Comparison of ENCODE assay signal across 1 cellular context in the genomic region with DNA sequence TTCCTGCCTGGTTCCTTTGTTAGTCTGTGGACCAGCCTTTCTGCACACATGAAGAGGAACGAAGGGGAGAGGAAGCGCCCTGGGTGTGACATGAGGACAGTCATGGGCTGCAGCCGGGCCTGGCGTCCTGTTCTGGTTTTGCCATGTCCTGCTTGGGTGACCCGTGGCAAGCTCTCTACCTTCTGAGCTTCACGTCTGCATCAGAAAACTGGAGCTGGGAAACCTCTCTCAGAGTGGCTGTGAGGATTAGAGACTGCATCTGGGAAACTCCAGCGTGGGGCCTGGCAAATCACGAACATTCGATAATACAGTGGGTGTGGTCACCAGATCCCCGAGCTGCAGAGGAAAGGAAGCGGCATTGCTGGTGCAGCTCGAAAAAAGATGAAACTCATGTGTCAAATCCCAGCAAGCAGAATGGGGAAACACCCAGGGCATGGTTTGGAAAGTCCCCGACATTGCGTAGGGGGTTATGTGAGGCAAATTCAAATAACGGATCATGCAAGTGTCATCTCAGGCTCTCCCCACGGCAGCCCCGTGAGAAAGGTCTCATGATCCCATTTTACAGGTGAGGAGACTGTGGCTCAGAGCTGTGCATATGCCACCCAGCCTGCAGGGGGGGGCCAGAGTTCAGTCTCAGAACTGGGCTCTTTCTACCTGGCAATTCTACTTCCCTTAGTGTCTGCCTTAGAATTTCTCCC.
A peak's percentile ranks its signal among the peaks of the same experiment; 100 is the strongest.
TF ChIP-seq lines count a peak whose summit lies in the region.

No MANE protein-coding gene starts in this region.

TF ChIP-seq in GM12878, 131 proteins besides CTCF, POLR2A, EP300 and RAD21 (continued from another document):
- TF ChIP-seq, protein P1, sequence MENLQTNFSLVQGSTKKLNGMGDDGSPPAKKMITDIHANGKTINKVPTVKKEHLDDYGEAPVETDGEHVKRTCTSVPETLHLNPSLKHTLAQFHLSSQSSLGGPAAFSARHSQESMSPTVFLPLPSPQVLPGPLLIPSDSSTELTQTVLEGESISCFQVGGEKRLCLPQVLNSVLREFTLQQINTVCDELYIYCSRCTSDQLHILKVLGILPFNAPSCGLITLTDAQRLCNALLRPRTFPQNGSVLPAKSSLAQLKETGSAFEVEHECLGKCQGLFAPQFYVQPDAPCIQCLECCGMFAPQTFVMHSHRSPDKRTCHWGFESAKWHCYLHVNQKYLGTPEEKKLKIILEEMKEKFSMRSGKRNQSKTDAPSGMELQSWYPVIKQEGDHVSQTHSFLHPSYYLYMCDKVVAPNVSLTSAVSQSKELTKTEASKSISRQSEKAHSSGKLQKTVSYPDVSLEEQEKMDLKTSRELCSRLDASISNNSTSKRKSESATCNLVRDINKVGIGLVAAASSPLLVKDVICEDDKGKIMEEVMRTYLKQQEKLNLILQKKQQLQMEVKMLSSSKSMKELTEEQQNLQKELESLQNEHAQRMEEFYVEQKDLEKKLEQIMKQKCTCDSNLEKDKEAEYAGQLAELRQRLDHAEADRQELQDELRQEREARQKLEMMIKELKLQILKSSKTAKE (IDR thresholded peaks at IDR 0.05; ENCODE audit: low read depth, poor library complexity, severe bottlenecking) = peak; percentile 23
- peak; percentile 36 to 66; a peak in 2 of 4 replicates for TF ChIP-seq IKZF2 (IDR thresholded peaks at IDR 0.05)
- TF ChIP-seq, protein P2, sequence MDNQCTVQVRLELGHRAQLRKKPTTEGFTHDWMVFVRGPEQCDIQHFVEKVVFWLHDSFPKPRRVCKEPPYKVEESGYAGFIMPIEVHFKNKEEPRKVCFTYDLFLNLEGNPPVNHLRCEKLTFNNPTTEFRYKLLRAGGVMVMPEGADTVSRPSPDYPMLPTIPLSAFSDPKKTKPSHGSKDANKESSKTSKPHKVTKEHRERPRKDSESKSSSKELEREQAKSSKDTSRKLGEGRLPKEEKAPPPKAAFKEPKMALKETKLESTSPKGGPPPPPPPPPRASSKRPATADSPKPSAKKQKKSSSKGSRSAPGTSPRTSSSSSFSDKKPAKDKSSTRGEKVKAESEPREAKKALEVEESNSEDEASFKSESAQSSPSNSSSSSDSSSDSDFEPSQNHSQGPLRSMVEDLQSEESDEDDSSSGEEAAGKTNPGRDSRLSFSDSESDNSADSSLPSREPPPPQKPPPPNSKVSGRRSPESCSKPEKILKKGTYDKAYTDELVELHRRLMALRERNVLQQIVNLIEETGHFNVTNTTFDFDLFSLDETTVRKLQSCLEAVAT (IDR thresholded peaks at IDR 0.05) = peak; percentile 59; the same call in 1 of the 2 replicates
- TF ChIP-seq TCF7 (IDR thresholded peaks at IDR 0.05; ENCODE audit: borderline replicate concordance) = no peak
- TF ChIP-seq JUND (IDR thresholded peaks at IDR 0.05; ENCODE audit: low read depth, low read length) = no peak
- no peak for TF ChIP-seq CEBPB (IDR thresholded peaks at IDR 0.05; ENCODE audit: borderline replicate concordance in 1 of 2, low read depth in 2 of 2, low read length in 2 of 2)
- peak; percentile 41; the same call in 1 of the 2 replicates for TF ChIP-seq MTA2 (IDR thresholded peaks at IDR 0.05; ENCODE audit: low read depth)
- TF ChIP-seq RCOR1 (conservative IDR thresholded peaks at IDR 0.05; ENCODE audit: low read depth, low read length) = no peak
- TF ChIP-seq ZNF217 (IDR thresholded peaks at IDR 0.05) = peak; percentile 95
- TF ChIP-seq SMARCA5 (IDR thresholded peaks at IDR 0.05) = peak; percentile 98
- TF ChIP-seq NR2F1 (conservative IDR thresholded peaks at IDR 0.05) = 0 out of 2 replicates have a peak, but pooled peaks have one; percentile 27
- TF ChIP-seq POLR2AphosphoS5 (IDR thresholded peaks at IDR 0.05; ENCODE audit: low read length) = peak; percentile 50; the same call in 1 of the 2 replicates
- TF ChIP-seq HDGF (IDR thresholded peaks at IDR 0.05) = 0 out of 2 replicates have a peak, but pooled peaks have one; percentile 27
- TF ChIP-seq, protein P3, sequence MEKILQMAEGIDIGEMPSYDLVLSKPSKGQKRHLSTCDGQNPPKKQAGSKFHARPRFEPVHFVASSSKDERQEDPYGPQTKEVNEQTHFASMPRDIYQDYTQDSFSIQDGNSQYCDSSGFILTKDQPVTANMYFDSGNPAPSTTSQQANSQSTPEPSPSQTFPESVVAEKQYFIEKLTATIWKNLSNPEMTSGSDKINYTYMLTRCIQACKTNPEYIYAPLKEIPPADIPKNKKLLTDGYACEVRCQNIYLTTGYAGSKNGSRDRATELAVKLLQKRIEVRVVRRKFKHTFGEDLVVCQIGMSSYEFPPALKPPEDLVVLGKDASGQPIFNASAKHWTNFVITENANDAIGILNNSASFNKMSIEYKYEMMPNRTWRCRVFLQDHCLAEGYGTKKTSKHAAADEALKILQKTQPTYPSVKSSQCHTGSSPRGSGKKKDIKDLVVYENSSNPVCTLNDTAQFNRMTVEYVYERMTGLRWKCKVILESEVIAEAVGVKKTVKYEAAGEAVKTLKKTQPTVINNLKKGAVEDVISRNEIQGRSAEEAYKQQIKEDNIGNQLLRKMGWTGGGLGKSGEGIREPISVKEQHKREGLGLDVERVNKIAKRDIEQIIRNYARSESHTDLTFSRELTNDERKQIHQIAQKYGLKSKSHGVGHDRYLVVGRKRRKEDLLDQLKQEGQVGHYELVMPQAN (conservative IDR thresholded peaks at IDR 0.05) = peak; percentile 60; the same call in 1 of the 2 replicates
- TF ChIP-seq BHLHE40 (IDR thresholded peaks at IDR 0.05; ENCODE audit: borderline replicate concordance in 1 of 2, low read depth in 2 of 2, low read length in 1 of 2) = peak; percentile 37 to 41; a peak in 2 of 4 replicates
- peak; percentile 36 for TF ChIP-seq RUNX3 (IDR thresholded peaks at IDR 0.05; ENCODE audit: low read length)
- no peak for TF ChIP-seq MYB (IDR thresholded peaks at IDR 0.05; ENCODE audit: borderline replicate concordance, low read depth, low read length)
- TF ChIP-seq, protein P4, sequence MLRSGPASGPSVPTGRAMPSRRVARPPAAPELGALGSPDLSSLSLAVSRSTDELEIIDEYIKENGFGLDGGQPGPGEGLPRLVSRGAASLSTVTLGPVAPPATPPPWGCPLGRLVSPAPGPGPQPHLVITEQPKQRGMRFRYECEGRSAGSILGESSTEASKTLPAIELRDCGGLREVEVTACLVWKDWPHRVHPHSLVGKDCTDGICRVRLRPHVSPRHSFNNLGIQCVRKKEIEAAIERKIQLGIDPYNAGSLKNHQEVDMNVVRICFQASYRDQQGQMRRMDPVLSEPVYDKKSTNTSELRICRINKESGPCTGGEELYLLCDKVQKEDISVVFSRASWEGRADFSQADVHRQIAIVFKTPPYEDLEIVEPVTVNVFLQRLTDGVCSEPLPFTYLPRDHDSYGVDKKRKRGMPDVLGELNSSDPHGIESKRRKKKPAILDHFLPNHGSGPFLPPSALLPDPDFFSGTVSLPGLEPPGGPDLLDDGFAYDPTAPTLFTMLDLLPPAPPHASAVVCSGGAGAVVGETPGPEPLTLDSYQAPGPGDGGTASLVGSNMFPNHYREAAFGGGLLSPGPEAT (IDR thresholded peaks at IDR 0.05; ENCODE audit: low read depth) = peak; percentile 96
- TF ChIP-seq, protein P5, sequence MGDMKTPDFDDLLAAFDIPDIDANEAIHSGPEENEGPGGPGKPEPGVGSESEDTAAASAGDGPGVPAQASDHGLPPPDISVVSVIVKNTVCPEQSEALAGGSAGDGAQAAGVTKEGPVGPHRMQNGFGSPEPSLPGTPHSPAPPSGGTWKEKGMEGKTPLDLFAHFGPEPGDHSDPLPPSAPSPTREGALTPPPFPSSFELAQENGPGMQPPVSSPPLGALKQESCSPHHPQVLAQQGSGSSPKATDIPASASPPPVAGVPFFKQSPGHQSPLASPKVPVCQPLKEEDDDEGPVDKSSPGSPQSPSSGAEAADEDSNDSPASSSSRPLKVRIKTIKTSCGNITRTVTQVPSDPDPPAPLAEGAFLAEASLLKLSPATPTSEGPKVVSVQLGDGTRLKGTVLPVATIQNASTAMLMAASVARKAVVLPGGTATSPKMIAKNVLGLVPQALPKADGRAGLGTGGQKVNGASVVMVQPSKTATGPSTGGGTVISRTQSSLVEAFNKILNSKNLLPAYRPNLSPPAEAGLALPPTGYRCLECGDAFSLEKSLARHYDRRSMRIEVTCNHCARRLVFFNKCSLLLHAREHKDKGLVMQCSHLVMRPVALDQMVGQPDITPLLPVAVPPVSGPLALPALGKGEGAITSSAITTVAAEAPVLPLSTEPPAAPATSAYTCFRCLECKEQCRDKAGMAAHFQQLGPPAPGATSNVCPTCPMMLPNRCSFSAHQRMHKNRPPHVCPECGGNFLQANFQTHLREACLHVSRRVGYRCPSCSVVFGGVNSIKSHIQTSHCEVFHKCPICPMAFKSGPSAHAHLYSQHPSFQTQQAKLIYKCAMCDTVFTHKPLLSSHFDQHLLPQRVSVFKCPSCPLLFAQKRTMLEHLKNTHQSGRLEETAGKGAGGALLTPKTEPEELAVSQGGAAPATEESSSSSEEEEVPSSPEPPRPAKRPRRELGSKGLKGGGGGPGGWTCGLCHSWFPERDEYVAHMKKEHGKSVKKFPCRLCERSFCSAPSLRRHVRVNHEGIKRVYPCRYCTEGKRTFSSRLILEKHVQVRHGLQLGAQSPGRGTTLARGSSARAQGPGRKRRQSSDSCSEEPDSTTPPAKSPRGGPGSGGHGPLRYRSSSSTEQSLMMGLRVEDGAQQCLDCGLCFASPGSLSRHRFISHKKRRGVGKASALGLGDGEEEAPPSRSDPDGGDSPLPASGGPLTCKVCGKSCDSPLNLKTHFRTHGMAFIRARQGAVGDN (IDR thresholded peaks at IDR 0.05) = peak; percentile 39; the same call in 1 of the 2 replicates
- peak; percentile 68 for TF ChIP-seq ATF7 (IDR thresholded peaks at IDR 0.05; ENCODE audit: low read depth)
- TF ChIP-seq, protein P6, sequence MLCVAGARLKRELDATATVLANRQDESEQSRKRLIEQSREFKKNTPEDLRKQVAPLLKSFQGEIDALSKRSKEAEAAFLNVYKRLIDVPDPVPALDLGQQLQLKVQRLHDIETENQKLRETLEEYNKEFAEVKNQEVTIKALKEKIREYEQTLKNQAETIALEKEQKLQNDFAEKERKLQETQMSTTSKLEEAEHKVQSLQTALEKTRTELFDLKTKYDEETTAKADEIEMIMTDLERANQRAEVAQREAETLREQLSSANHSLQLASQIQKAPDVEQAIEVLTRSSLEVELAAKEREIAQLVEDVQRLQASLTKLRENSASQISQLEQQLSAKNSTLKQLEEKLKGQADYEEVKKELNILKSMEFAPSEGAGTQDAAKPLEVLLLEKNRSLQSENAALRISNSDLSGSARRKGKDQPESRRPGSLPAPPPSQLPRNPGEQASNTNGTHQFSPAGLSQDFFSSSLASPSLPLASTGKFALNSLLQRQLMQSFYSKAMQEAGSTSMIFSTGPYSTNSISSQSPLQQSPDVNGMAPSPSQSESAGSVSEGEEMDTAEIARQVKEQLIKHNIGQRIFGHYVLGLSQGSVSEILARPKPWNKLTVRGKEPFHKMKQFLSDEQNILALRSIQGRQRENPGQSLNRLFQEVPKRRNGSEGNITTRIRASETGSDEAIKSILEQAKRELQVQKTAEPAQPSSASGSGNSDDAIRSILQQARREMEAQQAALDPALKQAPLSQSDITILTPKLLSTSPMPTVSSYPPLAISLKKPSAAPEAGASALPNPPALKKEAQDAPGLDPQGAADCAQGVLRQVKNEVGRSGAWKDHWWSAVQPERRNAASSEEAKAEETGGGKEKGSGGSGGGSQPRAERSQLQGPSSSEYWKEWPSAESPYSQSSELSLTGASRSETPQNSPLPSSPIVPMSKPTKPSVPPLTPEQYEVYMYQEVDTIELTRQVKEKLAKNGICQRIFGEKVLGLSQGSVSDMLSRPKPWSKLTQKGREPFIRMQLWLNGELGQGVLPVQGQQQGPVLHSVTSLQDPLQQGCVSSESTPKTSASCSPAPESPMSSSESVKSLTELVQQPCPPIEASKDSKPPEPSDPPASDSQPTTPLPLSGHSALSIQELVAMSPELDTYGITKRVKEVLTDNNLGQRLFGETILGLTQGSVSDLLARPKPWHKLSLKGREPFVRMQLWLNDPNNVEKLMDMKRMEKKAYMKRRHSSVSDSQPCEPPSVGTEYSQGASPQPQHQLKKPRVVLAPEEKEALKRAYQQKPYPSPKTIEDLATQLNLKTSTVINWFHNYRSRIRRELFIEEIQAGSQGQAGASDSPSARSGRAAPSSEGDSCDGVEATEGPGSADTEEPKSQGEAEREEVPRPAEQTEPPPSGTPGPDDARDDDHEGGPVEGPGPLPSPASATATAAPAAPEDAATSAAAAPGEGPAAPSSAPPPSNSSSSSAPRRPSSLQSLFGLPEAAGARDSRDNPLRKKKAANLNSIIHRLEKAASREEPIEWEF (IDR thresholded peaks at IDR 0.05; ENCODE audit: insufficient replicate concordance, low read depth, low read length) = peak; percentile 51
- TF ChIP-seq, protein P7, sequence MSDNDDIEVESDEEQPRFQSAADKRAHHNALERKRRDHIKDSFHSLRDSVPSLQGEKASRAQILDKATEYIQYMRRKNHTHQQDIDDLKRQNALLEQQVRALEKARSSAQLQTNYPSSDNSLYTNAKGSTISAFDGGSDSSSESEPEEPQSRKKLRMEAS (IDR thresholded peaks at IDR 0.05; ENCODE audit: low read depth, low read length) = no peak
- peak; percentile 64 for TF ChIP-seq IKZF1 (conservative IDR thresholded peaks at IDR 0.05)
- peak; percentile 95 for TF ChIP-seq RELA (IDR thresholded peaks at IDR 0.05; ENCODE audit: borderline replicate concordance, partially characterized antibody)
- peak; percentile 63; the same call in 1 of the 3 replicates for TF ChIP-seq POU2F2 (IDR thresholded peaks at IDR 0.05; ENCODE audit: borderline replicate concordance, low read depth, low read length)
- TF ChIP-seq, protein P8, sequence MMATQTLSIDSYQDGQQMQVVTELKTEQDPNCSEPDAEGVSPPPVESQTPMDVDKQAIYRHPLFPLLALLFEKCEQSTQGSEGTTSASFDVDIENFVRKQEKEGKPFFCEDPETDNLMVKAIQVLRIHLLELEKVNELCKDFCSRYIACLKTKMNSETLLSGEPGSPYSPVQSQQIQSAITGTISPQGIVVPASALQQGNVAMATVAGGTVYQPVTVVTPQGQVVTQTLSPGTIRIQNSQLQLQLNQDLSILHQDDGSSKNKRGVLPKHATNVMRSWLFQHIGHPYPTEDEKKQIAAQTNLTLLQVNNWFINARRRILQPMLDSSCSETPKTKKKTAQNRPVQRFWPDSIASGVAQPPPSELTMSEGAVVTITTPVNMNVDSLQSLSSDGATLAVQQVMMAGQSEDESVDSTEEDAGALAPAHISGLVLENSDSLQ (IDR thresholded peaks at IDR 0.05) = peak; percentile 35; the same call in 1 of the 2 replicates
- peak; percentile 44 for TF ChIP-seq SP1 (IDR thresholded peaks at IDR 0.05; ENCODE audit: low read depth, low read length)
- peak; percentile 43; the same call in 1 of the 2 replicates for TF ChIP-seq DPF2 (IDR thresholded peaks at IDR 0.05)
